In the genomic region with DNA sequence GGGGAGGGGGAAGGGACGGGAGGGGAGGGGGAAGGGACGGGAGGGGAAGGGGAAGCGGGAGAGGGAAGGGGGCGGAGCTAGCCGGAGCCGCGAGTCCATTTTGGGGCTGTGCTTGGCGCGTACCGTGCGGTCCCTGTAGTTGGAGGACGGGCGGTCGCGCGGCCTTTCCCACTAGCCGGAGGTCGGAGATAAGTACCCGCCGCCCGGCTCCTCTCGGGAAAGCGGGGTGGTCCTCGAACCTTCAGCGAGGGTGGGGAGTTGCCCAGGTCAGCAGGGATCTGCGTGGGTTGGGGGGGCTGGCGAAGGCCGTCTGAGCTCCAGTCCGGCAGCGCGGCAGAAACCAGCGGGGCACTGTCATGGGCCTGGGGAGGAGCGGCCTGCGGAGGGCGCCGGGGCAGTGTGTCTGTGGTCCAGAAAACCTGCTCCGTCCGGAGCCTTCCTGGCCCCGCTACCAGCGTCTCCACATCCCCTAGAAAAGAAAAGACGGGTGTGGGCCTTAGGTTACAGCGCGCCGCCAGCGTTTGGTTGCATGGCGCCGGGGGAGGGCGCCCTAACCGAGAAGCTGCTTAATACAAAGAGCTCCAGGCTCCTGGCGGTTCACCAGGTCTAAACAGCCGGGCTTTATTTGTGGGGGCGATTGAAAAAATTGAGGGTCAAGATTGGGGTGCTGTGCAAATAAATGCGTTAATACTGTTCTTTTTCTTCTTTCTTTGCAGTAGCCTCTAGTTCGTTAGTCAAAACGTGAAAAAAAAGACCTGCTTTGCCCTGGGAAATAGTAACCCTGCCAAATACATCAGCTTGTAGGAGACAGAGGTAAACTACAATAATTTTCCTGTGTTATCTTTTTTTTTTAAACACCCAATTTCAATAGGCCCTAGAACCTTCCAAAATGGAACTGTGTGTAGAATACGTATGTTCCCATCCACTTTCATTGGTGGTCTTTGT, we compare ENCODE assay signal across 8 cellular contexts. TPM values are rescaled to one million over a fixed set of nuclear protein-coding genes. Genes with fewer than 3 reads are reported as not detected.
DNase-seq lines count a peak whose midpoint lies in the region; ATAC-seq and TF ChIP-seq lines count a peak whose summit lies in the region.

A gene with protein sequence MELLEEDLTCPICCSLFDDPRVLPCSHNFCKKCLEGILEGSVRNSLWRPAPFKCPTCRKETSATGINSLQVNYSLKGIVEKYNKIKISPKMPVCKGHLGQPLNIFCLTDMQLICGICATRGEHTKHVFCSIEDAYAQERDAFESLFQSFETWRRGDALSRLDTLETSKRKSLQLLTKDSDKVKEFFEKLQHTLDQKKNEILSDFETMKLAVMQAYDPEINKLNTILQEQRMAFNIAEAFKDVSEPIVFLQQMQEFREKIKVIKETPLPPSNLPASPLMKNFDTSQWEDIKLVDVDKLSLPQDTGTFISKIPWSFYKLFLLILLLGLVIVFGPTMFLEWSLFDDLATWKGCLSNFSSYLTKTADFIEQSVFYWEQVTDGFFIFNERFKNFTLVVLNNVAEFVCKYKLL (plus strand): TSS at position 92 of the 945 bp plus-strand sequence. CDS start 14,899 bp downstream, outside the sequence.

- H3K27me3 ChIP-seq in DND-41 (ENCODE audit: insufficient read depth, low read length, poor library complexity): no peaks in the 10 kb centered on the region
- H3K27me3 ChIP-seq in fibroblast of lung (ENCODE audit: control insufficient read depth, insufficient read depth, low read length): no peaks in the 10 kb centered on the region

- peak within 1 kb of the TSS; percentile 84 for H3K4me2 ChIP-seq in DND-41 (ENCODE audit: insufficient read depth, low read length)
- H3K4me2 ChIP-seq in fibroblast of lung (ENCODE audit: extremely low read depth, insufficient read depth, low read length): peak within 1 kb of the TSS; percentile 90

- H3K4me3 Mint-ChIP-seq in activated T-helper 17 cell treated with anti-CD3 and anti-CD28 coated beads, Interleukin-2, amount 50 U/mL, for 72 hours: peak within 1 kb of the TSS; percentile 97
- peak within 1 kb of the TSS; percentile 90 for H3K4me3 Mint-ChIP-seq in natural killer cell

- peak within 1 kb of the TSS; percentile 84 for H3K27ac Mint-ChIP-seq in activated T-helper 17 cell treated with anti-CD3 and anti-CD28 coated beads, Interleukin-2, amount 50 U/mL, for 72 hours
- H3K27ac Mint-ChIP-seq in natural killer cell: peak within 1 kb of the TSS; percentile 80 to 90

- TF ChIP-seq CTCF in DND-41 (IDR thresholded peaks at IDR 0.05; ENCODE audit: borderline replicate concordance, extremely low read depth, low read length, poor library complexity, severe bottlenecking): peak; percentile 94
- peak; percentile 76 to 77 for TF ChIP-seq CTCF in fibroblast of lung (conservative IDR thresholded peaks at IDR 0.05 in 1 of 2, IDR thresholded peaks at IDR 0.05 in 1 of 2; ENCODE audit: low read depth in 1 of 2, low read length in 2 of 2)
- peak; percentile 79 for TF ChIP-seq CTCF in natural killer cell (IDR thresholded peaks at IDR 0.05)

- H3K4me1 Mint-ChIP-seq in activated T-helper 17 cell treated with anti-CD3 and anti-CD28 coated beads, Interleukin-2, amount 50 U/mL, for 72 hours: peaks cover 15% of the 10 kb centered on the region
- peaks cover 18 to 35% of the 10 kb centered on the region in 2 donors for H3K4me1 Mint-ChIP-seq in natural killer cell

- ATAC-seq in DND-41 (ENCODE audit: insufficient read depth, low read depth): peak; percentile 80
- peak; percentile 81 for ATAC-seq in GM21717 (IDR thresholded peaks at IDR 0.05; ENCODE audit: unreplicated experiment)
- peak; percentile 87 for ATAC-seq in activated T-helper 17 cell treated with anti-CD3 and anti-CD28 coated beads, Interleukin-2, amount 50 U/mL, for 72 hours (replicated peaks)
- peak; percentile 79 to 89 (median 84) for ATAC-seq in natural killer cell

- H3K36me3 ChIP-seq in DND-41 (ENCODE audit: insufficient read depth, low read length) (peaks cover 41% of the 10 kb centered on the region), fibroblast of lung (ENCODE audit: control insufficient read depth, insufficient read depth, low read length) (no peaks in the 10 kb centered on the region)

- peaks cover 48% of the 10 kb centered on the region for H3K79me2 ChIP-seq in DND-41 (ENCODE audit: insufficient read depth, low read length)
- peaks cover 27% of the 10 kb centered on the region for H3K79me2 ChIP-seq in fibroblast of lung (ENCODE audit: control insufficient read depth, insufficient read depth, low read length)

- intact Hi-C loops in natural killer cell (cut with micrococcal nuclease): loop anchor here (5.0 kb wide), 5 partner anchors 60 to 915 kb away; a partner anchor contains a TSS

- H3K27me3 Mint-ChIP-seq in activated T-helper 17 cell treated with anti-CD3 and anti-CD28 coated beads, Interleukin-2, amount 50 U/mL, for 72 hours: no peaks in the 10 kb centered on the region
- H3K27me3 Mint-ChIP-seq in natural killer cell (ENCODE audit: low read depth in 2 of 2): no peaks in the 10 kb centered on the region

- peak within 1 kb of the TSS; percentile 96 for H3K27ac ChIP-seq in DND-41 (ENCODE audit: low read length)
- peak within 1 kb of the TSS; percentile 97 for H3K27ac ChIP-seq in fibroblast of lung (ENCODE audit: insufficient read depth, low read length)

- H3K4me1 ChIP-seq in DND-41 (ENCODE audit: insufficient read depth, low read length): peaks cover 51% of the 10 kb centered on the region
- H3K4me1 ChIP-seq in fibroblast of lung (ENCODE audit: control insufficient read depth, extremely low read depth, insufficient read depth, low read length): peaks cover 7% of the 10 kb centered on the region

- H3K9ac ChIP-seq in DND-41 (ENCODE audit: low read depth, low read length): peak within 1 kb of the TSS; percentile 99
- H3K9ac ChIP-seq in fibroblast of lung (ENCODE audit: insufficient read depth, low read length): peak within 1 kb of the TSS; percentile 91

- H3K36me3 Mint-ChIP-seq in activated T-helper 17 cell treated with anti-CD3 and anti-CD28 coated beads, Interleukin-2, amount 50 U/mL, for 72 hours (ENCODE audit: low read depth): peaks cover 52% of the 10 kb centered on the region
- no peaks in the 10 kb centered on the region for H3K36me3 Mint-ChIP-seq in natural killer cell

- H3K9me3 ChIP-seq in DND-41 (ENCODE audit: insufficient read depth, low read length, severe bottlenecking) (no peaks in the 10 kb centered on the region), fibroblast of lung (ENCODE audit: control insufficient read depth, insufficient read depth, low read depth, low read length) (no peaks in the 10 kb centered on the region)

- no peaks in the 10 kb centered on the region for H3K9me3 Mint-ChIP-seq in activated T-helper 17 cell treated with anti-CD3 and anti-CD28 coated beads, Interleukin-2, amount 50 U/mL, for 72 hours
- no peaks in the 10 kb centered on the region for H3K9me3 Mint-ChIP-seq in natural killer cell

- H2AFZ ChIP-seq in DND-41 (ENCODE audit: low read depth, low read length): peak within 1 kb of the TSS; percentile 91
- H2AFZ ChIP-seq in fibroblast of lung (ENCODE audit: low read length): peak within 1 kb of the TSS; percentile 67

- peaks cover 15% of the 10 kb centered on the region; the same call in 1 of the 2 replicates for H4K20me1 ChIP-seq in DND-41 (ENCODE audit: insufficient read depth, low read length)
- H4K20me1 ChIP-seq in fibroblast of lung (ENCODE audit: control insufficient read depth, extremely low read depth, insufficient read depth, low read length): no peaks in the 10 kb centered on the region

- peak; percentile 88 for DNase-seq in DND-41
- peak; percentile 92 for DNase-seq in KBM-7
- peak; percentile 88 for DNase-seq in RPMI8226
- DNase-seq in fibroblast of lung (ENCODE audit: low read depth in 2 of 2): peak; percentile 88 to 93
- DNase-seq in natural killer cell: peak; percentile 79
- peak; percentile 90 for DNase-seq in stimulated activated naive CD4-positive, alpha-beta T cell treated with Interleukin-2 at 50 U/mL for 16 hours (lab: John Stamatoyannopoulos, UW)

- H3K4me3 ChIP-seq in DND-41 (ENCODE audit: low read depth in 1 of 2, low read length in 2 of 2) (peak within 1 kb of the TSS; percentile 91 to 94), fibroblast of lung (replicated peaks in 1 of 4; ENCODE audit: control extremely low read depth in 1 of 4, insufficient read depth in 1 of 4, low read depth in 3 of 4, low read length in 4 of 4) (peak within 1 kb of the TSS; percentile 77 to 95 (median 81))

- in situ Hi-C loops in KBM-7 (cut with MboI; ENCODE audit: low pct_unique_long_range_greater_than_20kb, low sequenced_read_pairs): loop anchor here (25.0 kb wide), 2 partner anchors 915 to 1065 kb away; a partner anchor contains a TSS

RNA-seq across cellular contexts. Expression of the gene that starts here (rescaled TPM):
- total RNA-seq in activated T-helper 17 cell treated with anti-CD3 and anti-CD28 coated beads, Interleukin-2, amount 50 U/mL, for 72 hours: 10 to 100 TPM; 13.5 to 14.8 TPM
- total RNA-seq in fibroblast of lung (24.4 and 25.4 TPM in 2 replicates), natural killer cell (10 to 100 TPM; 18.9 to 22.1 (median 20.6) TPM)
- 16.0 and 21.1 TPM in 2 replicates for polyA plus RNA-seq in fibroblast of lung
- polyA plus RNA-seq in fibroblast of lung (2012): 14.3 and 17.6 TPM in 2 replicates
- 4.2 and 11.9 TPM in 2 replicates for polyA minus RNA-seq in fibroblast of lung (ENCODE audit: low replicate concordance)

Comparison
In these comparisons a context has a peak if more than half of its experiments do, and no peak if none do; other contexts are left out.
1. Peak in every context shown above with its lines: DNase-seq, ATAC-seq, H3K4me3 ChIP-seq and H3K27ac ChIP-seq.